ENCODE assay signal across 8 cellular contexts in the genomic region with DNA sequence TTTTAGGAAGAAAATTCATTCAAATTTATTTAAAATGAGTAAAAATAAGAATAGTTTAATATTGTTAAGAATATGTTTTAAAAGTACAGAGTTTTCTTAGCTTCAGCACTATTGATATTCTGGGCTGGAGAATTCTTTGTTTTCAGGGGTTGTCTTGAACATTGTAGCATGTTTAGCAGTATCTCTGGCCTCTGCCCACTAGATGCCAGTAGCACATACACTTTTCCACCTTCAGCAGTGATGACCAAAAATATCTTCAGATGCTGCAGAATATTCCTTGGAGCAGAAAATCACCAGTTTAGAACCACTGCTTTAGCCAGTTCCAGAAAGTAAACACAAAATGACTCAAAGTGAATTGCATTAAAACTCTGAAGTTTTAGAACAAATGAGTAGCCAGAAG.
DNase-seq lines count a peak whose midpoint lies in the region; ATAC-seq and TF ChIP-seq lines count a peak whose summit lies in the region.

No MANE protein-coding gene starts in this region.

- peak; percentile 60 for TF ChIP-seq CTCF in astrocyte of the spinal cord (IDR thresholded peaks at IDR 0.05; ENCODE audit: low read depth, low read length)

- ATAC-seq in HG03565 (IDR thresholded peaks at IDR 0.05; ENCODE audit: unreplicated experiment) (no peak), HG03108 (IDR thresholded peaks at IDR 0.05; ENCODE audit: unreplicated experiment) (no peak)

- no peak overlapping the region for H3K4me3 ChIP-seq in astrocyte of the spinal cord (ENCODE audit: low read depth, low read length)

- in situ Hi-C loops in astrocyte of the spinal cord (cut with HindIII; ENCODE audit: low sequenced_read_pairs): no loop called here

- DNase-seq in DMS114 treated with DMSO at 0.1 percent for 48 hours (lab: John Stamatoyannopoulos, UW; ENCODE audit: unreplicated experiment) (peak; percentile 38), Kasumi-1 (lab: John Stamatoyannopoulos, UW) (peak; percentile 21 to 23), astrocyte of the spinal cord (ENCODE audit: low read depth, low spot score) (peak; percentile 28), kidney tubule cell (ENCODE audit: low spot score) (peak; percentile 24), HuH-7.5 (ENCODE audit: low spot score) (no peak), D341Med (ENCODE audit: low spot score) (no peak)

Comparison
In these comparisons a context has a peak if more than half of its experiments do, and no peak if none do; other contexts are left out.
1. DNase-seq: peak in DMS114 treated with DMSO at 0.1 percent for 48 hours (single experiment), Kasumi-1 (2 of 2), astrocyte of the spinal cord (single experiment) and kidney tubule cell (single experiment); none in HuH-7.5 (single experiment) and D341Med (single experiment).